In the genomic region with DNA sequence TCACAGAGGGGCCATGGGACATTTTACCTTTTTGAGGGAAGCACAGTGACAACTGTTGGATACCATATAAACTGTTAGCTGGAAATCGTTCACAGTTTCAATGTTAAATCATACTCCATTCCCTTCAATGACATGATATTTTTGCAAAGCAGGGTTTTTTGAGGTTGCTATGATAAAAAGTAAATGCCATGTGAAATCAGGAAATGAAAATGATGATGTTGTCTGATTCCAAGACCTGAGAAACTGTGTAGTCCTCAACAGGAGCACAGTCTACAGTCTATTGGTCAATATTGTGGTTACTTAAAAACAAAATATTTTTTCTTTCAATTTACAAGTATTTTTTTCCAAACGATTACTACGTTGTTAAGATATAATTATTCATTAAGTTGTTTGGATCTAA, we compare ENCODE assay signal across 1 cellular context.
TF ChIP-seq lines count a peak whose summit lies in the region.

No MANE protein-coding gene starts in this region.

TF ChIP-seq in GM12878, 131 proteins besides CTCF, POLR2A, EP300 and RAD21 (continued from another document and continues in another):
- TF ChIP-seq MLLT1 (IDR thresholded peaks at IDR 0.05), result no peak
- TF ChIP-seq FOXM1 (IDR thresholded peaks at IDR 0.05; ENCODE audit: low read depth, low read length), result peak; percentile 40; the same call in 1 of the 2 replicates
- TF ChIP-seq, protein P1, sequence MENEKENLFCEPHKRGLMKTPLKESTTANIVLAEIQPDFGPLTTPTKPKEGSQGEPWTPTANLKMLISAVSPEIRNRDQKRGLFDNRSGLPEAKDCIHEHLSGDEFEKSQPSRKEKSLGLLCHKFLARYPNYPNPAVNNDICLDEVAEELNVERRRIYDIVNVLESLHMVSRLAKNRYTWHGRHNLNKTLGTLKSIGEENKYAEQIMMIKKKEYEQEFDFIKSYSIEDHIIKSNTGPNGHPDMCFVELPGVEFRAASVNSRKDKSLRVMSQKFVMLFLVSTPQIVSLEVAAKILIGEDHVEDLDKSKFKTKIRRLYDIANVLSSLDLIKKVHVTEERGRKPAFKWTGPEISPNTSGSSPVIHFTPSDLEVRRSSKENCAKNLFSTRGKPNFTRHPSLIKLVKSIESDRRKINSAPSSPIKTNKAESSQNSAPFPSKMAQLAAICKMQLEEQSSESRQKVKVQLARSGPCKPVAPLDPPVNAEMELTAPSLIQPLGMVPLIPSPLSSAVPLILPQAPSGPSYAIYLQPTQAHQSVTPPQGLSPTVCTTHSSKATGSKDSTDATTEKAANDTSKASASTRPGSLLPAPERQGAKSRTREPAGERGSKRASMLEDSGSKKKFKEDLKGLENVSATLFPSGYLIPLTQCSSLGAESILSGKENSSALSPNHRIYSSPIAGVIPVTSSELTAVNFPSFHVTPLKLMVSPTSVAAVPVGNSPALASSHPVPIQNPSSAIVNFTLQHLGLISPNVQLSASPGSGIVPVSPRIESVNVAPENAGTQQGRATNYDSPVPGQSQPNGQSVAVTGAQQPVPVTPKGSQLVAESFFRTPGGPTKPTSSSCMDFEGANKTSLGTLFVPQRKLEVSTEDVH (IDR thresholded peaks at IDR 0.05; ENCODE audit: low read depth, partially characterized antibody), result no peak
- no peak for TF ChIP-seq RCOR1 (conservative IDR thresholded peaks at IDR 0.05; ENCODE audit: low read depth, low read length)
- TF ChIP-seq ZBED1 (IDR thresholded peaks at IDR 0.05; ENCODE audit: borderline replicate concordance), result no peak
- TF ChIP-seq BRCA1 (IDR thresholded peaks at IDR 0.05; ENCODE audit: low read depth, low read length), result no peak
- TF ChIP-seq DPF2 (IDR thresholded peaks at IDR 0.05), result no peak
- TF ChIP-seq TAF1 (IDR thresholded peaks at IDR 0.05; ENCODE audit: borderline replicate concordance, low read depth, low read length), result no peak
- no peak for TF ChIP-seq MYB (IDR thresholded peaks at IDR 0.05; ENCODE audit: borderline replicate concordance, low read depth, low read length)
- no peak for TF ChIP-seq POU2F2 (IDR thresholded peaks at IDR 0.05; ENCODE audit: borderline replicate concordance, low read depth, low read length)
- no peak for TF ChIP-seq SIN3A (IDR thresholded peaks at IDR 0.05; ENCODE audit: low read depth, low read length)
- no peak for TF ChIP-seq SKIL (IDR thresholded peaks at IDR 0.05; ENCODE audit: low read depth, poor library complexity, severe bottlenecking)
- TF ChIP-seq JUND (IDR thresholded peaks at IDR 0.05; ENCODE audit: low read depth, low read length), result no peak
- no peak for TF ChIP-seq ZBTB33 (IDR thresholded peaks at IDR 0.05)
- no peak for TF ChIP-seq ZBTB4 (CRISPR knock-in tag; IDR thresholded peaks at IDR 0.05)
- TF ChIP-seq EGR1 (IDR thresholded peaks at IDR 0.05; ENCODE audit: borderline replicate concordance in 1 of 2, low read depth in 2 of 2, low read length in 2 of 2), result no peak
- TF ChIP-seq MEF2A (IDR thresholded peaks at IDR 0.05; ENCODE audit: insufficient read depth, low read depth, low read length), result no peak
- TF ChIP-seq EZH2 (IDR thresholded peaks at IDR 0.05; ENCODE audit: borderline replicate concordance, control insufficient read depth, low read depth, low read length), result no peak
- no peak for TF ChIP-seq NFYA (IDR thresholded peaks at IDR 0.05; ENCODE audit: borderline replicate concordance, low read depth, low read length)
- TF ChIP-seq IRF3 (IDR thresholded peaks at IDR 0.05), result no peak
- TF ChIP-seq PML (IDR thresholded peaks at IDR 0.05; ENCODE audit: low read length), result no peak
- TF ChIP-seq, protein P2, sequence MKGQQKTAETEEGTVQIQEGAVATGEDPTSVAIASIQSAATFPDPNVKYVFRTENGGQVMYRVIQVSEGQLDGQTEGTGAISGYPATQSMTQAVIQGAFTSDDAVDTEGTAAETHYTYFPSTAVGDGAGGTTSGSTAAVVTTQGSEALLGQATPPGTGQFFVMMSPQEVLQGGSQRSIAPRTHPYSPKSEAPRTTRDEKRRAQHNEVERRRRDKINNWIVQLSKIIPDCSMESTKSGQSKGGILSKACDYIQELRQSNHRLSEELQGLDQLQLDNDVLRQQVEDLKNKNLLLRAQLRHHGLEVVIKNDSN (IDR thresholded peaks at IDR 0.05; ENCODE audit: borderline replicate concordance, extremely low read length, insufficient read depth, low read depth, low read length), result no peak
- TF ChIP-seq ZNF622 (IDR thresholded peaks at IDR 0.05), result no peak
- TF ChIP-seq IKZF1 (conservative IDR thresholded peaks at IDR 0.05), result peak; percentile 37; the same call in 1 of the 2 replicates
- no peak for TF ChIP-seq MAX (IDR thresholded peaks at IDR 0.05; ENCODE audit: low read depth, low read length)
- TF ChIP-seq GATAD2B (conservative IDR thresholded peaks at IDR 0.05; ENCODE audit: low read depth), result no peak
- TF ChIP-seq CBFB (IDR thresholded peaks at IDR 0.05; ENCODE audit: low read depth), result no peak
- TF ChIP-seq SMC3 (IDR thresholded peaks at IDR 0.05; ENCODE audit: borderline replicate concordance, low read length), result no peak
- TF ChIP-seq KDM1A (IDR thresholded peaks at IDR 0.05; ENCODE audit: borderline replicate concordance), result no peak
- peak; percentile 59; the same call in 1 of the 2 replicates for TF ChIP-seq EED (IDR thresholded peaks at IDR 0.05; ENCODE audit: low read depth)
- TF ChIP-seq RAD51 (IDR thresholded peaks at IDR 0.05), result no peak
- TF ChIP-seq NFIC (IDR thresholded peaks at IDR 0.05; ENCODE audit: low read depth, low read length), result peak; percentile 59; the same call in 1 of the 2 replicates
- no peak for TF ChIP-seq CHD4 (IDR thresholded peaks at IDR 0.05)
- no peak for TF ChIP-seq ZNF274 (IDR thresholded peaks at IDR 0.05; ENCODE audit: insufficient read depth, insufficient read length)
- no peak for TF ChIP-seq IRF5 (IDR thresholded peaks at IDR 0.05; ENCODE audit: borderline replicate concordance)
- TF ChIP-seq ZNF217 (IDR thresholded peaks at IDR 0.05), result no peak
- no peak for TF ChIP-seq CHD2 (IDR thresholded peaks at IDR 0.05; ENCODE audit: borderline replicate concordance, low read depth, low read length)
- no peak for TF ChIP-seq RFX5 (IDR thresholded peaks at IDR 0.05; ENCODE audit: low read depth, low read length)
- TF ChIP-seq POLR2AphosphoS5 (IDR thresholded peaks at IDR 0.05; ENCODE audit: low read length), result no peak
- no peak for TF ChIP-seq SIX5 (IDR thresholded peaks at IDR 0.05; ENCODE audit: low read depth, low read length, severe bottlenecking)
- no peak for TF ChIP-seq NRF1 (conservative IDR thresholded peaks at IDR 0.05; ENCODE audit: low read depth, low read length)
- TF ChIP-seq, protein P3, sequence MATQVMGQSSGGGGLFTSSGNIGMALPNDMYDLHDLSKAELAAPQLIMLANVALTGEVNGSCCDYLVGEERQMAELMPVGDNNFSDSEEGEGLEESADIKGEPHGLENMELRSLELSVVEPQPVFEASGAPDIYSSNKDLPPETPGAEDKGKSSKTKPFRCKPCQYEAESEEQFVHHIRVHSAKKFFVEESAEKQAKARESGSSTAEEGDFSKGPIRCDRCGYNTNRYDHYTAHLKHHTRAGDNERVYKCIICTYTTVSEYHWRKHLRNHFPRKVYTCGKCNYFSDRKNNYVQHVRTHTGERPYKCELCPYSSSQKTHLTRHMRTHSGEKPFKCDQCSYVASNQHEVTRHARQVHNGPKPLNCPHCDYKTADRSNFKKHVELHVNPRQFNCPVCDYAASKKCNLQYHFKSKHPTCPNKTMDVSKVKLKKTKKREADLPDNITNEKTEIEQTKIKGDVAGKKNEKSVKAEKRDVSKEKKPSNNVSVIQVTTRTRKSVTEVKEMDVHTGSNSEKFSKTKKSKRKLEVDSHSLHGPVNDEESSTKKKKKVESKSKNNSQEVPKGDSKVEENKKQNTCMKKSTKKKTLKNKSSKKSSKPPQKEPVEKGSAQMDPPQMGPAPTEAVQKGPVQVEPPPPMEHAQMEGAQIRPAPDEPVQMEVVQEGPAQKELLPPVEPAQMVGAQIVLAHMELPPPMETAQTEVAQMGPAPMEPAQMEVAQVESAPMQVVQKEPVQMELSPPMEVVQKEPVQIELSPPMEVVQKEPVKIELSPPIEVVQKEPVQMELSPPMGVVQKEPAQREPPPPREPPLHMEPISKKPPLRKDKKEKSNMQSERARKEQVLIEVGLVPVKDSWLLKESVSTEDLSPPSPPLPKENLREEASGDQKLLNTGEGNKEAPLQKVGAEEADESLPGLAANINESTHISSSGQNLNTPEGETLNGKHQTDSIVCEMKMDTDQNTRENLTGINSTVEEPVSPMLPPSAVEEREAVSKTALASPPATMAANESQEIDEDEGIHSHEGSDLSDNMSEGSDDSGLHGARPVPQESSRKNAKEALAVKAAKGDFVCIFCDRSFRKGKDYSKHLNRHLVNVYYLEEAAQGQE (IDR thresholded peaks at IDR 0.05; ENCODE audit: low read depth, low read length), result no peak
- no peak for TF ChIP-seq MTA2 (IDR thresholded peaks at IDR 0.05; ENCODE audit: low read depth)
